1 cellular context compared by ENCODE assay signal in genomic region chr3:55724851-55725250, GRCh38.
TF ChIP-seq lines count a peak whose summit lies in the region.

No MANE protein-coding gene starts in this region.

TF ChIP-seq in IMR-90, 13 proteins besides CTCF, POLR2A, EP300 and RAD21 (continued from another document):
- no peak for TF ChIP-seq CHD1 (IDR thresholded peaks at IDR 0.05; ENCODE audit: low read depth, low read length)
- no peak for TF ChIP-seq MAFK (IDR thresholded peaks at IDR 0.05; ENCODE audit: low read depth, low read length)
TF ChIP-seq in IMR-90: peak in this region for 0.
